16 cellular contexts compared by ENCODE assay signal in the genomic region with DNA sequence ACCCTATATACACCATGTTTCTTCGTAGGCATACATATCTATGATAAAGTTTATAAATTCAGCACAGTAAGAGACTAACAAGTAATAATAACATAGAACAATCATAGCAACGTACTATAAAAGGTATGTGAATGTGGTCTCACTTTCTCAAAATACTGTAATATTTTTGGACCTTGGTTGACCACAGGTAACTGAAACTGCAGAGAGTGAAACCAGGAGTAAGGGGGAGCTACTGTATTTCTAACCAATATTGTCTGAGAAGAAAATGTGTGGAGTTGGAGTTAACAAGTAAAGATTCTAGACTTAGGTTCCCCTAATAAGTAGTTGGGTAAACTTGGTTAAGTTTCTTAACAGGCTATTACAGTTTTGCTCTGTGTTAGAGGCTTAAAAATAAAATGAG.
DNase-seq lines count a peak whose midpoint lies in the region; ATAC-seq, FAIRE-seq and TF ChIP-seq lines count a peak whose summit lies in the region.
"Had no signal": no experiment of that assay in that cellular context is flagged by ENCODE, and none has a peak within 500 bp of the region (broad histone marks: within the 10 kb centered on the region; RNA-seq: fewer than 3 reads in every experiment).

No MANE protein-coding gene starts in this region.

- no peak overlapping the region for H3K56ac ChIP-seq in H1 (replicated peaks; ENCODE audit: insufficient read length, low read depth, low read length)

- H2BK12ac ChIP-seq in H1 (ENCODE audit: low read depth, low read length) = no peak overlapping the region

- CTCF ChIA-PET in H1 (lab: Charles Lee; ENCODE audit: partially characterized antibody) = no interaction called here

- H3K9me3 ChIP-seq in H1 (ENCODE audit: insufficient read depth in 2 of 2, low read depth in 1 of 2, low read length in 1 of 2) = no peaks in the 10 kb centered on the region

- no peak overlapping the region for H2BK5ac ChIP-seq in H1 (ENCODE audit: low read depth, low read length)

- H3K14ac ChIP-seq in H1 (ENCODE audit: insufficient read length) = no peak overlapping the region

- no peaks in the 10 kb centered on the region for H3K27me3 Mint-ChIP-seq in activated T-helper 17 cell treated with anti-CD3 and anti-CD28 coated beads, Interleukin-2, amount 50 U/mL, for 72 hours

- H2AFZ ChIP-seq in H1 (ENCODE audit: low read length) = no peak overlapping the region
- H2AFZ ChIP-seq: hepatocyte had no signal

- no peak overlapping the region for H4K91ac ChIP-seq in H1 (replicated peaks; ENCODE audit: insufficient read length, low read length)

- ATAC-seq in GM18861 (IDR thresholded peaks at IDR 0.05; ENCODE audit: unreplicated experiment) (peak; percentile 71), GM21723 (IDR thresholded peaks at IDR 0.05; ENCODE audit: unreplicated experiment) (peak; percentile 59), HG03196 (IDR thresholded peaks at IDR 0.05; ENCODE audit: unreplicated experiment) (peak; percentile 56), GM21825 (IDR thresholded peaks at IDR 0.05; ENCODE audit: unreplicated experiment) (no peak), HG02970 (IDR thresholded peaks at IDR 0.05; ENCODE audit: low FRiP score, unreplicated experiment) (no peak)
- ATAC-seq in activated T-helper 17 cell treated with anti-CD3 and anti-CD28 coated beads, Interleukin-2, amount 50 U/mL, for 72 hours (replicated peaks) = no peak
- ATAC-seq: right cardiac atrium had no signal

- no peaks in the 10 kb centered on the region for H3K36me3 Mint-ChIP-seq in activated T-helper 17 cell treated with anti-CD3 and anti-CD28 coated beads, Interleukin-2, amount 50 U/mL, for 72 hours (ENCODE audit: low read depth)

- H3K4me3 Mint-ChIP-seq in activated T-helper 17 cell treated with anti-CD3 and anti-CD28 coated beads, Interleukin-2, amount 50 U/mL, for 72 hours = no peak overlapping the region
- H3K4me3 Mint-ChIP-seq: nephron had no signal

- H3K27ac ChIP-seq in H1 (ENCODE audit: low read depth, low read length) = no peak overlapping the region
- H3K27ac ChIP-seq: hepatocyte had no signal

- H4K8ac ChIP-seq in H1 (ENCODE audit: extremely low read depth, insufficient read depth, low read length) = no peak overlapping the region

- H3K4me2 ChIP-seq in H1 (ENCODE audit: insufficient read depth in 1 of 2, low read depth in 2 of 2, low read length in 2 of 2) = no peak overlapping the region
- H3K4me2 ChIP-seq: hepatocyte had no signal

- no peak for TF ChIP-seq EP300 in H1 (IDR thresholded peaks at IDR 0.05; ENCODE audit: borderline replicate concordance in 1 of 2, low read depth in 2 of 2, low read length in 2 of 2)

- no peaks in the 10 kb centered on the region for H3K79me2 ChIP-seq in H1 (ENCODE audit: control insufficient read depth in 1 of 2, insufficient read depth in 2 of 2, low read length in 2 of 2)
- H3K79me2 ChIP-seq: hepatocyte had no signal

- no peak overlapping the region for H2AK5ac ChIP-seq in H1 (ENCODE audit: low read depth, low read length)

- no peak overlapping the region for H3K4ac ChIP-seq in H1 (replicated peaks; ENCODE audit: insufficient read length, low read depth, low read length)

- H3K4me3 ChIP-seq in H1 (ENCODE audit: extremely low read depth in 1 of 4, insufficient read depth in 2 of 4, low read depth in 3 of 4, low read length in 4 of 4) = no peak overlapping the region
- H3K4me3 ChIP-seq: hepatocyte had no signal

- H3K23me2 ChIP-seq in H1 (ENCODE audit: low read depth, low read length) = no peaks in the 10 kb centered on the region

- FAIRE-seq in H1 (lab: Jason Lieb, UNC) = no peak

- no peaks in the 10 kb centered on the region for H3K27me3 ChIP-seq in H1 (replicated peaks in 1 of 4; ENCODE audit: control insufficient read depth in 3 of 4, extremely low read depth in 1 of 4, insufficient read depth in 3 of 4, low read length in 3 of 4)
- H3K27me3 ChIP-seq: hepatocyte had no signal

- WGBS in H1 (ENCODE audit: extremely low coverage in 1 of 2, insufficient coverage in 1 of 2, insufficient read length in 1 of 2, insufficient replicate concordance in 2 of 2, low coverage in 1 of 2, low lambda C conversion rate in 2 of 2, missing lambda C conversion rate in 1 of 2), 2 experiments = 91% methylated on average over 2 of the region's 2 CpGs; no CpG with 5 or more reads in 1 of the 2 experiments

- H3K4me1 ChIP-seq in H1 (replicated peaks in 1 of 4; ENCODE audit: control insufficient read depth in 3 of 4, insufficient read depth in 4 of 4, low read length in 3 of 4) = no peaks in the 10 kb centered on the region

- no peak overlapping the region for H3K23ac ChIP-seq in H1 (ENCODE audit: insufficient read length)

- no peak overlapping the region for H3K27ac Mint-ChIP-seq in activated T-helper 17 cell treated with anti-CD3 and anti-CD28 coated beads, Interleukin-2, amount 50 U/mL, for 72 hours

- peaks cover 4% of the 10 kb centered on the region for H3K9me3 Mint-ChIP-seq in activated T-helper 17 cell treated with anti-CD3 and anti-CD28 coated beads, Interleukin-2, amount 50 U/mL, for 72 hours
- H3K9me3 Mint-ChIP-seq: nephron had no signal

- H2BK15ac ChIP-seq in H1 (ENCODE audit: low read length) = no peak overlapping the region

- H4K20me1 ChIP-seq in H1 (replicated peaks in 1 of 2; ENCODE audit: control insufficient read depth in 1 of 2, insufficient read depth in 2 of 2, low read length in 2 of 2) = no peaks in the 10 kb centered on the region

- no peak overlapping the region for H2BK20ac ChIP-seq in H1 (ENCODE audit: low read length)

- no peaks in the 10 kb centered on the region for H3K4me1 Mint-ChIP-seq in activated T-helper 17 cell treated with anti-CD3 and anti-CD28 coated beads, Interleukin-2, amount 50 U/mL, for 72 hours

- no peak overlapping the region for H4K5ac ChIP-seq in H1 (ENCODE audit: insufficient read length, low read depth, low read length)

- no peak overlapping the region for H3K18ac ChIP-seq in H1 (ENCODE audit: extremely low read depth, low read length)

- H3K9ac ChIP-seq in H1 (replicated peaks in 1 of 4; ENCODE audit: extremely low read depth in 1 of 4, low read depth in 3 of 4, low read length in 3 of 4) = no peak overlapping the region

- no peak overlapping the region for H2BK120ac ChIP-seq in H1 (replicated peaks; ENCODE audit: low read depth, low read length)

- no peak for DNase-seq in H1 (ENCODE audit: low read depth in 1 of 2, low spot score in 2 of 2)
- no peak for DNase-seq in stimulated activated CD8-positive, alpha-beta memory T cell treated with anti-CD3 and anti-CD28 coated beads, Interleukin-4, amount 100 ng/mL, for 48 hours
- DNase-seq: activated CD8-positive, alpha-beta memory T cell treated with anti-CD3 and anti-CD28 coated beads, Interleukin-2, amount 50 U/mL, for 48 hours; cerebellar nuclear complex; right cardiac atrium; stimulated activated CD4-positive, alpha-beta T cell treated with anti-CD3 and anti-CD28 coated beads, Interleukin-4, amount 100 ng/mL, for 24 hours; stimulated activated naive CD4-positive, alpha-beta T cell treated with Interleukin-2 at 50 U/mL for 16 hours; SW 1271 had no signal

- TF ChIP-seq CTCF in H1 (IDR thresholded peaks at IDR 0.05; ENCODE audit: control extremely low read depth in 1 of 3, insufficient read depth in 1 of 3, low read depth in 1 of 3, low read length in 3 of 3) = no peak

- TF ChIP-seq POLR2A in H1 (IDR thresholded peaks at IDR 0.05; ENCODE audit: control extremely low read depth in 1 of 2, low read depth in 2 of 2, low read length in 2 of 2) = no peak

- peak; percentile 2 to 10; a peak in 1 of 4 replicates for TF ChIP-seq RAD21 in H1 (IDR thresholded peaks at IDR 0.05 in 1 of 2, conservative IDR thresholded peaks at IDR 0.05 in 1 of 2; ENCODE audit: low read depth in 2 of 2, low read length in 2 of 2)

- POLR2A ChIA-PET in H1 (lab: Charles Lee; ENCODE audit: partially characterized antibody) = no interaction called here

- H3K79me1 ChIP-seq in H1 (ENCODE audit: low read depth, low read length) = no peaks in the 10 kb centered on the region

- peaks cover 0 to 27% (median 4%) of the 10 kb centered on the region in 4 experiments; a peak in 6 of 8 replicates for H3K36me3 ChIP-seq in H1 (ENCODE audit: control insufficient read depth in 2 of 4, insufficient read depth in 4 of 4, low read length in 3 of 4)

TF ChIP-seq in H1, 55 proteins besides CTCF, POLR2A, EP300 and RAD21:
- TF ChIP-seq SIRT6 (IDR thresholded peaks at IDR 0.05; ENCODE audit: low read length) (no peak), RBBP5 (IDR thresholded peaks at IDR 0.05; ENCODE audit: borderline replicate concordance, low read depth, low read length) (no peak)

Comparison
In these comparisons a context has a peak if more than half of its experiments do, and no peak if none do; other contexts are left out.
1. ATAC-seq: peak in GM18861 (single experiment), GM21723 (single experiment) and HG03196 (single experiment); none in activated T-helper 17 cell treated with anti-CD3 and anti-CD28 coated beads, Interleukin-2, amount 50 U/mL, for 72 hours (single experiment), GM21825 (single experiment) and HG02970 (single experiment).